23 cellular contexts compared by ENCODE assay signal in the genomic region with DNA sequence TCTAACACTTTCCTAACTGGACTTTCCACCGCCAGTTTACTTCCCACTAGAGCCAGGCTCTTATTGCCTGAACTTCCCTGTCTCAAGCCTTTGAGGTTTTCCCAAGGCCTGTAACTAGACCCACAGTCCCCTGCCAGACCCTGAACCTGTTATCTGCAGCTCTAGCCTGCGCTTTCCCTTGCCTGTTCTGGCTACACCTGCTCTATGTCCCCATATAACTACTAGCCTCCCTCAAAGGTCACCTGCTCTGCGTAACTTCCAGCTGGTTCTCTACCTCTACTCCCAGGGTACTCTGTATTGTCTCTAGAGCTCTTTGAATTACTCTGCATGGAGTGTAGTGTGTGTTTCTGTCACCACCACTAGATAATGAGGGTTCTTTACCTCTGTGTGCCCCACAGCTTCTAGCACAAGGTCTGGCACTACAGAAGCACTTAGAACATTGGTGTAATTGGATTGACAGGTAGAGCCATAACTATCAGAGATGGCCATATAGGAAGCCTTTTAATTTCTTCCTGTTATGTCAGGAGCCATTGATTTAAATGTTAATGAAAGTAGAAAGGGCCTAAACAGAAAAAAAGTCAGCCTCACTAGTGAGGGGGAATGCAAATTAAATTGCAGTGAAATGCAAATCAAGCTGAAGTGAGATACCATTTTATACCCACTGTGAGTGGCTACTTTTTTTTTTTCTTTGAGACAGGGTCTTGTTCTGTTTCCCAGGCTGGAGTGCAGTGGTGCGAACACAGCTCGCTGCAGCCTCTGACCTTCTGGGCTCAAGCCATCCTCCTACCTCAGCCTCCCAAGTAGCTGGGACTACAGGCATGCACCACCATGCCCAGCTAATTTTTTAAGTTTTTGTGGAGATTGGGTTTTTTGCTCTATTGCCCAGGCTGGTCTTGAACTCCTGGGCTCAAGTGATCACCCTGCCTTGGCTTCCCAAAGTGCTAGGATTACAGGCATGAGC. TPM values are rescaled to one million over a fixed set of nuclear protein-coding genes. Genes with fewer than 3 reads are reported as not detected.
DNase-seq lines count a peak whose midpoint lies in the region; ATAC-seq, FAIRE-seq and TF ChIP-seq lines count a peak whose summit lies in the region.
"Had no signal": no experiment of that assay in that cellular context is flagged by ENCODE, and none has a peak within 500 bp of the region (broad histone marks: within the 10 kb centered on the region; RNA-seq: fewer than 3 reads in every experiment).

No MANE protein-coding gene starts in this region.

- H3K9ac ChIP-seq in HUES48 (ENCODE audit: low read depth, low read length): no peak overlapping the region
- no peak overlapping the region; a peak in 1 of 7 replicates for H3K9ac ChIP-seq in H1 (replicated peaks in 1 of 4; ENCODE audit: extremely low read depth in 1 of 4, low read depth in 3 of 4, low read length in 3 of 4)
- H3K9ac ChIP-seq: BLaER1 treated with 17β-estradiol and CSF1 and Interleukin-3, amounts not matched to agents 10 nM and 100 nM; SK-N-SH had no signal

- no peak for TF ChIP-seq RAD21 in H1 (IDR thresholded peaks at IDR 0.05 in 1 of 2, conservative IDR thresholded peaks at IDR 0.05 in 1 of 2; ENCODE audit: low read depth in 2 of 2, low read length in 2 of 2)

- H3K23ac ChIP-seq in H1 (ENCODE audit: insufficient read length): no peak overlapping the region

- ATAC-seq in Right ventricle myocardium inferior (no peak), natural killer cell (no peak), GM19035 (IDR thresholded peaks at IDR 0.05; ENCODE audit: unreplicated experiment) (no peak)
- ATAC-seq: activated CD4-positive, alpha-beta T cell treated with anti-CD3 and anti-CD28 coated beads for 36 hours; gastroesophageal sphincter; lower lobe of right lung; upper lobe of right lung had no signal

- H3K4me3 ChIP-seq in cardiac muscle cell: no peak overlapping the region
- H3K4me3 ChIP-seq in HUES48 (ENCODE audit: low read depth, low read length): no peak overlapping the region
- no peak overlapping the region for H3K4me3 ChIP-seq in H1 (ENCODE audit: extremely low read depth in 1 of 4, insufficient read depth in 2 of 4, low read depth in 3 of 4, low read length in 4 of 4)
- no peak overlapping the region for H3K4me3 ChIP-seq in vagina
- H3K4me3 ChIP-seq: BLaER1 treated with 17β-estradiol and CSF1 and Interleukin-3, amounts not matched to agents 10 nM and 100 nM; gastroesophageal sphincter; lower lobe of right lung; MG63; psoas muscle; upper lobe of right lung had no signal

- H3K4ac ChIP-seq in H1 (replicated peaks; ENCODE audit: insufficient read length, low read depth, low read length): no peak overlapping the region

- H3K56ac ChIP-seq in H1 (replicated peaks; ENCODE audit: insufficient read length, low read depth, low read length): no peak overlapping the region

- H4K20me1 ChIP-seq in H1 (replicated peaks in 1 of 2; ENCODE audit: control insufficient read depth in 1 of 2, insufficient read depth in 2 of 2, low read length in 2 of 2): peaks cover 0 to 7% of the 10 kb centered on the region in 2 experiments

- POLR2A ChIA-PET in H1 (lab: Charles Lee; ENCODE audit: partially characterized antibody): interaction anchor here (0.6 to 1.6 kb wide), 8 partner anchors 13 to 265 kb away, joined by 3 to 6 read pairs (median 4); a partner anchor contains a TSS

- H3K27me3 Mint-ChIP-seq in natural killer cell (ENCODE audit: low read depth in 2 of 2): no peaks in the 10 kb centered on the region
- H3K27me3 Mint-ChIP-seq: activated CD4-positive, alpha-beta T cell treated with anti-CD3 and anti-CD28 coated beads for 36 hours; activated naive CD4-positive, alpha-beta T cell treated with anti-CD3 and anti-CD28 coated beads, Interleukin-2, amount 50 U/mL, for 24 hours had no signal

- no peak overlapping the region for H4K5ac ChIP-seq in H1 (ENCODE audit: insufficient read length, low read depth, low read length)

- H3K27ac Mint-ChIP-seq in natural killer cell: peak overlapping the region in 1 of 2 donors; percentile 64
- H3K27ac Mint-ChIP-seq: activated CD4-positive, alpha-beta T cell treated with anti-CD3 and anti-CD28 coated beads for 36 hours; activated naive CD4-positive, alpha-beta T cell treated with anti-CD3 and anti-CD28 coated beads, Interleukin-2, amount 50 U/mL, for 24 hours had no signal

- 0 out of 4 replicates have a peak, but pooled peaks cover 0 to 3% of the 10 kb centered on the region in 2 experiments for H3K79me2 ChIP-seq in H1 (ENCODE audit: control insufficient read depth in 1 of 2, insufficient read depth in 2 of 2, low read length in 2 of 2)

- H2BK20ac ChIP-seq in H1 (ENCODE audit: low read length): no peak overlapping the region

- no peaks in the 10 kb centered on the region for H3K23me2 ChIP-seq in H1 (ENCODE audit: low read depth, low read length)

- peak overlapping the region; percentile 33 for H3K27ac ChIP-seq in cardiac muscle cell
- peak overlapping the region; percentile 72 for H3K27ac ChIP-seq in HUES48 (ENCODE audit: low read depth, low read length)
- H3K27ac ChIP-seq in H1 (ENCODE audit: low read depth, low read length): no peak overlapping the region
- no peak overlapping the region for H3K27ac ChIP-seq in vagina
- H3K27ac ChIP-seq: BLaER1 treated with 17β-estradiol and CSF1 and Interleukin-3, amounts not matched to agents 10 nM and 100 nM; gastroesophageal sphincter; lower lobe of right lung; psoas muscle; upper lobe of right lung had no signal

- peak overlapping the region; percentile 26 to 31; a peak in 3 of 4 replicates for H3K4me2 ChIP-seq in H1 (ENCODE audit: insufficient read depth in 1 of 2, low read depth in 2 of 2, low read length in 2 of 2)
- H3K4me2 ChIP-seq: BLaER1 treated with 17β-estradiol and CSF1 and Interleukin-3, amounts not matched to agents 10 nM and 100 nM; SK-N-SH had no signal

- H3K9me3 ChIP-seq in cardiac muscle cell (ENCODE audit: low read depth) (no peaks in the 10 kb centered on the region), HUES48 (ENCODE audit: control insufficient read depth, insufficient read depth, low read length) (no peaks in the 10 kb centered on the region), H1 (ENCODE audit: insufficient read depth in 2 of 2, low read depth in 1 of 2, low read length in 1 of 2) (no peaks in the 10 kb centered on the region), vagina (no peaks in the 10 kb centered on the region)
- H3K9me3 ChIP-seq: BLaER1 treated with 17β-estradiol and CSF1 and Interleukin-3, amounts not matched to agents 10 nM and 100 nM; gastroesophageal sphincter; lower lobe of right lung; MG63; psoas muscle; SK-N-SH; upper lobe of right lung had no signal

- no peak for FAIRE-seq in H1 (lab: Jason Lieb, UNC)
- FAIRE-seq: endometrium had no signal

- H2BK12ac ChIP-seq in H1 (ENCODE audit: low read depth, low read length): peak overlapping the region; percentile 40; the same call in 1 of the 2 replicates

- TF ChIP-seq EP300 in H1 (IDR thresholded peaks at IDR 0.05; ENCODE audit: borderline replicate concordance in 1 of 2, low read depth in 2 of 2, low read length in 2 of 2): no peak

- peak in 1 of 2 experiments; percentile 12; a peak in 1 of 3 replicates for TF ChIP-seq POLR2A in H1 (IDR thresholded peaks at IDR 0.05; ENCODE audit: control extremely low read depth in 1 of 2, low read depth in 2 of 2, low read length in 2 of 2)
- TF ChIP-seq POLR2A in vagina (IDR thresholded peaks at IDR 0.05): no peak

- no peaks in the 10 kb centered on the region; the same call in 1 of the 2 replicates for H3K79me1 ChIP-seq in H1 (ENCODE audit: low read depth, low read length)

- H3K36me3 Mint-ChIP-seq in natural killer cell: no peaks in the 10 kb centered on the region

- H3K9me3 Mint-ChIP-seq in natural killer cell: no peaks in the 10 kb centered on the region
- H3K9me3 Mint-ChIP-seq: activated naive CD4-positive, alpha-beta T cell treated with anti-CD3 and anti-CD28 coated beads, Interleukin-2, amount 50 U/mL, for 24 hours had no signal

- no peak overlapping the region for H4K91ac ChIP-seq in H1 (replicated peaks; ENCODE audit: insufficient read length, low read length)

- DNase-seq in cardiac muscle cell (ENCODE audit: low read depth in 1 of 2, low spot score in 1 of 2) (peak in 1 of 2 donors; percentile 18), Right ventricle myocardium inferior (ENCODE audit: missing footprints) (no peak), H1 (ENCODE audit: low read depth in 1 of 2, low spot score in 2 of 2) (peak in 1 of 2 experiments; percentile 47), vagina (ENCODE audit: extremely low spot score in 2 of 2) (peak; percentile 29 to 52), natural killer cell (no peak)
- DNase-seq: activated CD4-positive, alpha-beta T cell treated with anti-CD3 and anti-CD28 coated beads for 36 hours; DND-41; islet precursor cell; lower lobe of right lung; NCI-H1417 treated with DMSO at 0.1 percent for 48 hours; NCI-H2171; NCI-H524 treated with DMSO at 0.1 percent for 48 hours; psoas muscle; SK-N-SH; T-helper 2 cell; upper lobe of right lung had no signal

- H3K14ac ChIP-seq in H1 (ENCODE audit: insufficient read length): no peak overlapping the region

- intact Hi-C loops in Right ventricle myocardium inferior (cut with DNase I) (no loop called here), vagina (cut with DNase I) (no loop called here), natural killer cell (cut with micrococcal nuclease) (no loop called here)

- H4K8ac ChIP-seq in H1 (ENCODE audit: extremely low read depth, insufficient read depth, low read length): no peak overlapping the region

- no peak for TF ChIP-seq CTCF in cardiac muscle cell (IDR thresholded peaks at IDR 0.05; ENCODE audit: low read depth, low read length)
- no peak for TF ChIP-seq CTCF in H1 (IDR thresholded peaks at IDR 0.05; ENCODE audit: control extremely low read depth in 1 of 3, insufficient read depth in 1 of 3, low read depth in 1 of 3, low read length in 3 of 3)
- no peak for TF ChIP-seq CTCF in vagina (IDR thresholded peaks at IDR 0.05)
- no peak for TF ChIP-seq CTCF in natural killer cell (IDR thresholded peaks at IDR 0.05)

- CTCF ChIA-PET in H1 (lab: Charles Lee; ENCODE audit: partially characterized antibody): interaction anchor here (0.6 to 2.9 kb wide), 5 partner anchors 11 to 702 kb away, joined by 3 to 11 read pairs (median 3); no protein-coding TSS in a partner anchor

- no peaks in the 10 kb centered on the region for H3K4me1 Mint-ChIP-seq in natural killer cell
- H3K4me1 Mint-ChIP-seq: activated CD4-positive, alpha-beta T cell treated with anti-CD3 and anti-CD28 coated beads for 36 hours; activated naive CD4-positive, alpha-beta T cell treated with anti-CD3 and anti-CD28 coated beads, Interleukin-2, amount 50 U/mL, for 24 hours had no signal

- H3K18ac ChIP-seq in H1 (ENCODE audit: extremely low read depth, low read length): peak overlapping the region; percentile 26

- no peak overlapping the region for H2BK120ac ChIP-seq in H1 (replicated peaks; ENCODE audit: low read depth, low read length)

- H2BK15ac ChIP-seq in H1 (ENCODE audit: low read length): no peak overlapping the region

- H2AK5ac ChIP-seq in H1 (ENCODE audit: low read depth, low read length): no peak overlapping the region

- WGBS in H1 (ENCODE audit: extremely low coverage in 1 of 2, insufficient coverage in 1 of 2, insufficient read length in 1 of 2, insufficient replicate concordance in 2 of 2, low coverage in 1 of 2, low lambda C conversion rate in 2 of 2, missing lambda C conversion rate in 1 of 2), 2 experiments: 86% methylated on average over 5 of the region's 5 CpGs; no CpG with 5 or more reads in 1 of the 2 experiments

- no peak overlapping the region for H3K4me3 Mint-ChIP-seq in natural killer cell
- H3K4me3 Mint-ChIP-seq: activated CD4-positive, alpha-beta T cell treated with anti-CD3 and anti-CD28 coated beads for 36 hours; activated naive CD4-positive, alpha-beta T cell treated with anti-CD3 and anti-CD28 coated beads, Interleukin-2, amount 50 U/mL, for 24 hours had no signal

- H3K27me3 ChIP-seq in cardiac muscle cell: no peaks in the 10 kb centered on the region
- no peaks in the 10 kb centered on the region for H3K27me3 ChIP-seq in HUES48 (ENCODE audit: control insufficient read depth, insufficient read depth, low read length)
- H3K27me3 ChIP-seq in H1 (replicated peaks in 1 of 4; ENCODE audit: control insufficient read depth in 3 of 4, extremely low read depth in 1 of 4, insufficient read depth in 3 of 4, low read length in 3 of 4): no peaks in the 10 kb centered on the region
- no peaks in the 10 kb centered on the region for H3K27me3 ChIP-seq in vagina
- H3K27me3 ChIP-seq: BLaER1 treated with 17β-estradiol and CSF1 and Interleukin-3, amounts not matched to agents 10 nM and 100 nM; gastroesophageal sphincter; MG63; upper lobe of right lung had no signal

- H2BK5ac ChIP-seq in H1 (ENCODE audit: low read depth, low read length): peak overlapping the region; percentile 36; the same call in 1 of the 2 replicates

- H2AFZ ChIP-seq in H1 (ENCODE audit: low read length): no peak overlapping the region

- H3K4me1 ChIP-seq in cardiac muscle cell (ENCODE audit: low read depth) (no peaks in the 10 kb centered on the region), HUES48 (ENCODE audit: control insufficient read depth, insufficient read depth, low read length) (peaks cover 23% of the 10 kb centered on the region), H1 (replicated peaks in 1 of 4; ENCODE audit: control insufficient read depth in 3 of 4, insufficient read depth in 4 of 4, low read length in 3 of 4) (peaks cover 0 to 8% (median 6%) of the 10 kb centered on the region in 4 experiments; a peak in 5 of 7 replicates), vagina (no peaks in the 10 kb centered on the region)
- H3K4me1 ChIP-seq: BLaER1 treated with 17β-estradiol and CSF1 and Interleukin-3, amounts not matched to agents 10 nM and 100 nM; gastroesophageal sphincter; lower lobe of right lung; upper lobe of right lung had no signal

- H3K36me3 ChIP-seq in cardiac muscle cell (peaks cover 15% of the 10 kb centered on the region), HUES48 (ENCODE audit: control insufficient read depth, insufficient read depth, low read length) (peaks cover 55% of the 10 kb centered on the region), H1 (ENCODE audit: control insufficient read depth in 2 of 4, insufficient read depth in 4 of 4, low read length in 3 of 4) (peaks cover 9 to 30% (median 10%) of the 10 kb centered on the region in 4 experiments), vagina (peaks cover 0 to 29% of the 10 kb centered on the region in 2 donors)

RNA-seq across cellular contexts. Expression of a gene that starts 47.8 kb away (rescaled TPM):
- total RNA-seq in cardiac muscle cell (1.8 and 3.3 TPM in 2 replicates), Right ventricle myocardium inferior (0.49 TPM), vagina (9.1 TPM), natural killer cell (10 to 100 TPM; 10.4 to 13.0 (median 12.7) TPM)
- polyA plus RNA-seq in cardiac muscle cell (2.7 and 3.0 TPM in 2 replicates), H1 (2011; rRNA removed) (1.0 and 1.2 TPM in 2 replicates)
- total RNA-seq in H1 (2021; fragmentation: NEBNext Ultra II Directional; extraction: Animal tissue kit (Norgen Biotek cat#: 25700)): 2.2 and 2.8 TPM in 2 replicates
- 2.6 TPM for polyA plus RNA-seq in H1 (2011; cell fraction: cytosol; rRNA removed)
- 1.2 TPM for polyA plus RNA-seq in H1 (2011; cell fraction: nucleus; rRNA removed)
- polyA plus RNA-seq in H1 (2012, experiment 1 of 2): 1.8 to 2.6 TPM (median 1.9 TPM) in 4 replicates
- polyA plus RNA-seq in H1 (2012, experiment 2 of 2): 0.34 TPM
- polyA plus RNA-seq in H1 (2013, experiment 1 of 2): 1.0 TPM
- polyA plus RNA-seq in H1 (2013, experiment 2 of 2): 1.1 TPM
- polyA minus RNA-seq in H1 (2011; rRNA and poly(A)+ RNA removed): 1.8 and 2.5 TPM in 2 replicates
- polyA minus RNA-seq in H1 (2011; cell fraction: cytosol; rRNA and poly(A)+ RNA removed): 2.3 TPM
- polyA minus RNA-seq in H1 (2011; cell fraction: nucleus; rRNA and poly(A)+ RNA removed): 9.2 TPM

Comparison
In these comparisons a context has a peak if more than half of its experiments do, and no peak if none do; other contexts are left out.
1. DNase-seq: peak in vagina (2 of 2); none in Right ventricle myocardium inferior (single experiment) and natural killer cell (single experiment).
2. H3K27ac ChIP-seq: peak in cardiac muscle cell (single experiment) and HUES48 (single experiment); none in H1 (single experiment) and vagina (single experiment).